20 cellular contexts compared by ENCODE assay signal in genomic region chr4:3108211-3108610, GRCh38. TPM values are rescaled to one million over a fixed set of nuclear protein-coding genes. Genes with fewer than 3 reads are reported as not detected.
DNase-seq lines count a peak whose midpoint lies in the region; ATAC-seq and TF ChIP-seq lines count a peak whose summit lies in the region.
"Had no signal": no experiment of that assay in that cellular context is flagged by ENCODE, and none has a peak within 500 bp of the region (broad histone marks: within the 10 kb centered on the region; RNA-seq: fewer than 3 reads in every experiment).

No MANE protein-coding gene starts in this region.

- no peak overlapping the region for H3K56ac ChIP-seq in H9 (ENCODE audit: insufficient read length, low read depth, low read length)

- no peak overlapping the region for H2BK20ac ChIP-seq in H9 (ENCODE audit: low read depth, low read length, poor library complexity, severe bottlenecking)

- H3K23ac ChIP-seq in H9 (ENCODE audit: insufficient read length, low read depth, low read length) = no peak overlapping the region

- H3K36me3 Mint-ChIP-seq in glutamatergic neuron (ENCODE audit: unreplicated experiment) (no peaks in the 10 kb centered on the region), H9 (ENCODE audit: insufficient read depth in 1 of 3, low read depth in 3 of 3) (peaks cover 57 to 78% (median 64%) of the 10 kb centered on the region in 3 experiments)

- no peak overlapping the region for H2BK120ac ChIP-seq in H9 (ENCODE audit: low read depth, low read length, poor library complexity, severe bottlenecking)

- H4K5ac ChIP-seq in H9 (ENCODE audit: insufficient read length, low read depth, low read length) = no peak overlapping the region

- no peaks in the 10 kb centered on the region for H3K79me1 ChIP-seq in H9 (ENCODE audit: insufficient read depth, low read depth, low read length, poor library complexity, severe bottlenecking)

- H3K27ac Mint-ChIP-seq in glutamatergic neuron (ENCODE audit: unreplicated experiment) (no peak overlapping the region), H9 (no peak overlapping the region)
- H3K27ac Mint-ChIP-seq: activated naive CD8-positive, alpha-beta T cell treated with anti-CD3 and anti-CD28 coated beads for 36 hours had no signal

- no peaks in the 10 kb centered on the region for H3K23me2 ChIP-seq in H9 (ENCODE audit: insufficient read length, low read depth, low read length, poor library complexity, severe bottlenecking)

- H3K4me2 ChIP-seq in osteoblast (ENCODE audit: insufficient read depth, low read length) (peak overlapping the region; percentile 31), H9 (ENCODE audit: insufficient read depth, insufficient read length, low read length) (no peak overlapping the region)

- H3K27me3 Mint-ChIP-seq in glutamatergic neuron (ENCODE audit: unreplicated experiment) (no peaks in the 10 kb centered on the region), H9 (ENCODE audit: low read depth) (no peaks in the 10 kb centered on the region)
- H3K27me3 Mint-ChIP-seq: activated naive CD8-positive, alpha-beta T cell treated with anti-CD3 and anti-CD28 coated beads for 36 hours; central memory CD8-positive, alpha-beta T cell had no signal

- peak overlapping the region; percentile 57 to 69 for H3K27ac ChIP-seq in right atrium auricular region
- peak overlapping the region; percentile 96 for H3K27ac ChIP-seq in osteoblast (ENCODE audit: low read depth, low read length)
- peak overlapping the region; percentile 80 for H3K27ac ChIP-seq in vagina
- no peak overlapping the region for H3K27ac ChIP-seq in H9 (ENCODE audit: insufficient read length, low read depth, low read length)

- H3K27me3 ChIP-seq in right atrium auricular region = no peaks in the 10 kb centered on the region
- no peaks in the 10 kb centered on the region for H3K27me3 ChIP-seq in osteoblast (ENCODE audit: insufficient read depth, low read length)
- no peaks in the 10 kb centered on the region for H3K27me3 ChIP-seq in vagina
- no peaks in the 10 kb centered on the region; the same call in 1 of the 2 replicates for H3K27me3 ChIP-seq in H9 (ENCODE audit: insufficient read depth, low read length)

- H3K14ac ChIP-seq in H9 (ENCODE audit: insufficient read depth, low read length) = no peak overlapping the region

- H3K4me3 ChIP-seq in right atrium auricular region (no peak overlapping the region), osteoblast (ENCODE audit: insufficient read depth, low read length) (peak overlapping the region; percentile 12), vagina (no peak overlapping the region)

- TF ChIP-seq POLR2A in vagina (IDR thresholded peaks at IDR 0.05) = no peak

- no peaks in the 10 kb centered on the region for H3K4me1 Mint-ChIP-seq in glutamatergic neuron (ENCODE audit: low read depth, unreplicated experiment)
- peaks cover 13% of the 10 kb centered on the region in 2 experiments for H3K4me1 Mint-ChIP-seq in H9

- H4K91ac ChIP-seq in H9 (ENCODE audit: insufficient read length, low read depth, low read length) = no peak overlapping the region

- H3K4me3 Mint-ChIP-seq in glutamatergic neuron (ENCODE audit: unreplicated experiment) = no peak overlapping the region
- H3K4me3 Mint-ChIP-seq in H9 = no peak overlapping the region
- H3K4me3 Mint-ChIP-seq: activated naive CD8-positive, alpha-beta T cell treated with anti-CD3 and anti-CD28 coated beads for 36 hours; central memory CD8-positive, alpha-beta T cell; natural killer cell had no signal

- DNase-seq in right atrium auricular region (ENCODE audit: low spot score) (no peak), Right ventricle myocardium superior (no peak), fibroblast of gingiva (ENCODE audit: low read depth) (peak; percentile 21), osteoblast (ENCODE audit: insufficient read length, low spot score, missing footprints) (no peak), vagina (ENCODE audit: extremely low spot score in 2 of 2) (peak in 1 of 2 donors; percentile 20), glutamatergic neuron (no peak), H9 (no peak), MV-4-11 (lab: John Stamatoyannopoulos, UW) (no peak)
- DNase-seq: activated CD4-positive, alpha-beta T cell treated with anti-CD3 and anti-CD28 coated beads for 48 hours; activated naive CD8-positive, alpha-beta T cell treated with anti-CD3 and anti-CD28 coated beads for 36 hours; left colon; natural killer cell; NCI-H1930; NCI-H510A treated with DMSO at 0.1 percent for 48 hours; stimulated activated CD4-positive, alpha-beta T cell treated with anti-CD3 and anti-CD28 coated beads, Interleukin-1b, Interleukin-23, amount 100 ng/mL, for 48 hours had no signal

- intact Hi-C loops in Right ventricle myocardium superior (cut with DNase I) = no loop called here
- intact Hi-C loops in vagina (cut with DNase I) = no loop called here

- no peak overlapping the region for H2BK12ac ChIP-seq in H9 (ENCODE audit: insufficient read length, low read depth, low read length)

- no peak overlapping the region for H2AK5ac ChIP-seq in H9 (ENCODE audit: insufficient read length, low read length)

- H3K18ac ChIP-seq in H9 (ENCODE audit: insufficient read length, low read depth, low read length) = no peak overlapping the region

- H3K36me3 ChIP-seq in right atrium auricular region (no peaks in the 10 kb centered on the region), osteoblast (ENCODE audit: insufficient read depth, low read length) (peaks cover 37% of the 10 kb centered on the region), vagina (peaks cover 0 to 29% of the 10 kb centered on the region in 2 donors)

- H3K9me3 ChIP-seq in right atrium auricular region = no peaks in the 10 kb centered on the region
- no peaks in the 10 kb centered on the region for H3K9me3 ChIP-seq in osteoblast (ENCODE audit: low read depth, low read length)
- H3K9me3 ChIP-seq in vagina = no peaks in the 10 kb centered on the region
- H3K9me3 ChIP-seq in H9 (ENCODE audit: control insufficient read depth, low read depth, low read length) = no peaks in the 10 kb centered on the region

- H3K79me2 ChIP-seq in osteoblast (ENCODE audit: insufficient read depth, low read length) = peaks cover 26% of the 10 kb centered on the region
- no peaks in the 10 kb centered on the region; the same call in 1 of the 2 replicates for H3K79me2 ChIP-seq in H9 (ENCODE audit: insufficient read depth, low read length)

- H2BK15ac ChIP-seq in H9 (ENCODE audit: low read depth, low read length) = no peak overlapping the region

- H3K9ac ChIP-seq in H9 (ENCODE audit: extremely low read depth, insufficient read length, low read length) = no peak overlapping the region

- H3T11ph ChIP-seq in H9 (ENCODE audit: low read length) = no peak overlapping the region

- no peak overlapping the region for H4K8ac ChIP-seq in H9 (replicated peaks; ENCODE audit: insufficient read length, low read depth, low read length)

- no peaks in the 10 kb centered on the region for H3K9me3 Mint-ChIP-seq in glutamatergic neuron (ENCODE audit: unreplicated experiment)
- peaks cover 0 to 3% of the 10 kb centered on the region in 2 experiments; a peak in 2 of 5 replicates for H3K9me3 Mint-ChIP-seq in H9
- H3K9me3 Mint-ChIP-seq: activated naive CD8-positive, alpha-beta T cell treated with anti-CD3 and anti-CD28 coated beads for 36 hours; central memory CD8-positive, alpha-beta T cell; natural killer cell had no signal

- H3K4me1 ChIP-seq in right atrium auricular region = peaks cover 0 to 42% of the 10 kb centered on the region in 2 donors
- peaks cover 40% of the 10 kb centered on the region for H3K4me1 ChIP-seq in osteoblast (ENCODE audit: insufficient read depth, low read length)
- H3K4me1 ChIP-seq in vagina = peaks cover 27% of the 10 kb centered on the region
- H3K4me1 ChIP-seq in H9 (ENCODE audit: insufficient read depth, low read length) = 0 out of 2 replicates have a peak, but pooled peaks cover 3% of the 10 kb centered on the region

- no peak overlapping the region for H3K4ac ChIP-seq in H9 (ENCODE audit: low read depth, low read length)

- TF ChIP-seq CTCF in right atrium auricular region (IDR thresholded peaks at IDR 0.05) (no peak), osteoblast (IDR thresholded peaks at IDR 0.05; ENCODE audit: extremely low read depth, low read depth, low read length) (no peak), vagina (IDR thresholded peaks at IDR 0.05) (no peak), glutamatergic neuron (IDR thresholded peaks at IDR 0.05; ENCODE audit: partially characterized antibody, unreplicated experiment) (no peak), H9 (conservative IDR thresholded peaks at IDR 0.05) (no peak)

- no peak overlapping the region for H2BK5ac ChIP-seq in H9 (ENCODE audit: insufficient read length, low read length)

- no peaks in the 10 kb centered on the region for H4K20me1 ChIP-seq in osteoblast (ENCODE audit: insufficient read depth, low read length)
- no peaks in the 10 kb centered on the region for H4K20me1 ChIP-seq in H9 (ENCODE audit: control insufficient read depth, insufficient read depth, insufficient read length)

- ATAC-seq in Right ventricle myocardium superior (ENCODE audit: poor library complexity) = no peak
- ATAC-seq: left colon, natural killer cell had no signal

- no peak overlapping the region for H2AFZ ChIP-seq in osteoblast (ENCODE audit: low read length)
- H2AFZ ChIP-seq in H9 (ENCODE audit: low read length) = no peak overlapping the region

- no CpG with 5 or more reads among the region's 3 CpGs for WGBS in H9 (ENCODE audit: extremely low coverage, insufficient read length, low lambda C conversion rate)

RNA-seq across cellular contexts. Expression of gene HTT, which starts 33.7 kb away (rescaled TPM):
- total RNA-seq in right atrium auricular region = 10 to 100 TPM; 18.1 to 30.5 TPM
- 23.9 TPM for total RNA-seq in Right ventricle myocardium superior
- total RNA-seq in osteoblast = 44.5 and 65.1 TPM in 2 replicates
- total RNA-seq in vagina = 49.8 TPM
- total RNA-seq in glutamatergic neuron (ENCODE audit: unreplicated experiment) = 107 TPM
- 60.9 and 64.4 TPM in 2 replicates for total RNA-seq in H9 (2021)

RNA-seq across cellular contexts. Expression of gene HTT-AS, which starts 33.9 kb away (rescaled TPM):
- total RNA-seq in right atrium auricular region (not detected), Right ventricle myocardium superior (not detected), osteoblast (not detected in 2 replicates), vagina (not detected), glutamatergic neuron (ENCODE audit: unreplicated experiment) (not detected), H9 (2021) (not detected in 2 replicates)
- total RNA-seq: activated naive CD8-positive, alpha-beta T cell treated with anti-CD3 and anti-CD28 coated beads for 36 hours; G401; H4; left colon; MCF 10A; natural killer cell; pulmonary artery endothelial cell had no signal
